ENCODE assay signal across 7 cellular contexts in genomic region chr10:21581421-21581834, GRCh38. TPM values are rescaled to one million over a fixed set of nuclear protein-coding genes. Genes with fewer than 3 reads are reported as not detected.
A peak's percentile ranks its signal among the peaks of the same experiment; 100 is the strongest.
DNase-seq lines count a peak whose midpoint lies in the region; ATAC-seq and TF ChIP-seq lines count a peak whose summit lies in the region.
"Not testable (repeated sequence)": the region's sequence is repeated elsewhere in the genome, so short reads cannot be mapped to it uniquely, and the experiment has no call there.

No MANE protein-coding gene starts in this region.

- H3K14ac ChIP-seq in mesenchymal stem cell (ENCODE audit: low read length in 2 of 2): not testable (repeated sequence)

- not testable (repeated sequence) for H3K4ac ChIP-seq in mesenchymal stem cell (ENCODE audit: low read depth in 1 of 2, low read length in 2 of 2)

- H3K36me3 ChIP-seq in mesenchymal stem cell (ENCODE audit: control insufficient read depth in 1 of 2, insufficient read depth in 2 of 2, low read depth in 1 of 2, low read length in 2 of 2): peaks cover 7 to 22% of the 10 kb centered on the region in 2 experiments

- TF ChIP-seq CTCF in astrocyte of the spinal cord (IDR thresholded peaks at IDR 0.05; ENCODE audit: low read depth, low read length): not testable (repeated sequence)

- DNase-seq in activated CD4-positive, alpha-beta T cell treated with anti-CD3 and anti-CD28 coated beads for 48 hours: peak; percentile 37
- DNase-seq in astrocyte of the spinal cord (ENCODE audit: low read depth, low spot score) (peak; percentile 26), mesenchymal stem cell (peak; percentile 68)

- H2BK12ac ChIP-seq in mesenchymal stem cell (ENCODE audit: low read length in 2 of 2): not testable (repeated sequence)

- H2BK5ac ChIP-seq in mesenchymal stem cell (ENCODE audit: low read depth, low read length, poor library complexity, severe bottlenecking): not testable (repeated sequence)

- H2BK120ac ChIP-seq in mesenchymal stem cell (ENCODE audit: low read depth, low read length): not testable (repeated sequence)

- not testable (repeated sequence) for H4K8ac ChIP-seq in mesenchymal stem cell (ENCODE audit: low read length)

- not testable (repeated sequence) for H3K23ac ChIP-seq in mesenchymal stem cell (ENCODE audit: low read length in 2 of 2)

- H3K4me3 ChIP-seq in astrocyte of the spinal cord (ENCODE audit: low read depth, low read length); mesenchymal stem cell (ENCODE audit: insufficient read depth in 1 of 2, low read depth in 1 of 2, low read length in 2 of 2): not testable (repeated sequence)

- not testable (repeated sequence) for H3K4me2 ChIP-seq in mesenchymal stem cell (ENCODE audit: low read length, poor library complexity, severe bottlenecking)

- not testable (repeated sequence) for H3K9me3 ChIP-seq in mesenchymal stem cell (ENCODE audit: control insufficient read depth, low read length)

- H3K4me1 ChIP-seq in mesenchymal stem cell (ENCODE audit: control insufficient read depth, insufficient read depth, low read depth, low read length): not testable (repeated sequence)

- ATAC-seq in GM18511 (IDR thresholded peaks at IDR 0.05; ENCODE audit: unreplicated experiment) (peak; percentile 83), GM21381 (IDR thresholded peaks at IDR 0.05; ENCODE audit: unreplicated experiment) (peak; percentile 75), HG02852 (IDR thresholded peaks at IDR 0.05; ENCODE audit: unreplicated experiment) (peak; percentile 84), HG03457 (IDR thresholded peaks at IDR 0.05; ENCODE audit: unreplicated experiment) (peak; percentile 55)

- H2AFZ ChIP-seq in mesenchymal stem cell (ENCODE audit: low read depth, low read length): not testable (repeated sequence)

- H3K27ac ChIP-seq in mesenchymal stem cell (ENCODE audit: low read length, poor library complexity, severe bottlenecking): peak overlapping the region; percentile 51

- H2BK15ac ChIP-seq in mesenchymal stem cell (ENCODE audit: low read depth, poor library complexity, severe bottlenecking): not testable (repeated sequence)

- H3K79me1 ChIP-seq in mesenchymal stem cell (replicated peaks; ENCODE audit: low read length, poor library complexity, severe bottlenecking): not testable (repeated sequence)

- not testable (repeated sequence) for H4K91ac ChIP-seq in mesenchymal stem cell (ENCODE audit: low read length)

- H3K27me3 ChIP-seq in mesenchymal stem cell (ENCODE audit: control insufficient read depth in 1 of 2, insufficient read depth in 1 of 2, low read length in 2 of 2): not testable (repeated sequence)

- 78% methylated on average over 3 of the region's 3 CpGs for WGBS in mesenchymal stem cell

- in situ Hi-C loops in astrocyte of the spinal cord (cut with HindIII; ENCODE audit: low sequenced_read_pairs): not testable (repeated sequence)

- not testable (repeated sequence) for H3K18ac ChIP-seq in mesenchymal stem cell (ENCODE audit: low read depth in 1 of 2, low read length in 2 of 2)

- not testable (repeated sequence) for H3K9ac ChIP-seq in mesenchymal stem cell (ENCODE audit: low read length)

- H2AK5ac ChIP-seq in mesenchymal stem cell (ENCODE audit: low read length, severe bottlenecking): not testable (repeated sequence)

RNA-seq across cellular contexts. Expression of gene MLLT10, which starts 47.4 kb away (rescaled TPM):
- polyA plus RNA-seq in mesenchymal stem cell (2013, experiment 1 of 2): 29.2 TPM
- 30.7 TPM for polyA plus RNA-seq in mesenchymal stem cell (2013, experiment 2 of 2)

RNA-seq across cellular contexts. Expression of gene SKIDA1, which starts 55.9 kb away (rescaled TPM):
- 1.8 TPM for polyA plus RNA-seq in mesenchymal stem cell (2013, experiment 1 of 2)
- polyA plus RNA-seq in mesenchymal stem cell (2013, experiment 2 of 2): 1.8 TPM
